8 cellular contexts compared by ENCODE assay signal in genomic region chr10:119872610-119872859, GRCh38. TPM values are rescaled to one million over a fixed set of nuclear protein-coding genes. Genes with fewer than 3 reads are reported as not detected.
DNase-seq lines count a peak whose midpoint lies in the region; ATAC-seq, FAIRE-seq and TF ChIP-seq lines count a peak whose summit lies in the region.

Gene MCMBP, minus strand, starts transcription at chr10:119872843. Its CDS starts 259 bp downstream, at chr10:119872584.

- H3F3A ChIP-seq in GM23338 (replicated peaks; ENCODE audit: low read depth), result no peaks in the 10 kb centered on the region; the same call in 1 of the 2 replicates

- H3K36me3 Mint-ChIP-seq in CD14-positive monocyte (peaks cover 3 to 6% of the 10 kb centered on the region in 2 donors), GM23338 (ENCODE audit: low read depth) (no peaks in the 10 kb centered on the region)
- H3K36me3 Mint-ChIP-seq in T-helper 1 cell treated with Interleukin-12 subunit alpha and Interleukin-12 subunit beta and Interleukin-4 antibody, amounts not matched to agents 30 μg/mL and 1 μg/mL, for 36 hours (ENCODE audit: low read depth), result peaks cover 2% of the 10 kb centered on the region

- H4K20me1 ChIP-seq in GM23338 (replicated peaks; ENCODE audit: insufficient read depth), result peaks cover 36% of the 10 kb centered on the region

- H3K27ac Mint-ChIP-seq in CD14-positive monocyte (peak within 1 kb of the TSS; percentile 91 to 99 (median 95)), GM23338 (peak within 1 kb of the TSS; percentile 86)
- H3K27ac Mint-ChIP-seq in T-helper 1 cell treated with Interleukin-12 subunit alpha and Interleukin-12 subunit beta and Interleukin-4 antibody, amounts not matched to agents 30 μg/mL and 1 μg/mL, for 36 hours, result peak within 1 kb of the TSS; percentile 61

- peak within 1 kb of the TSS; percentile 83 for H3K9ac ChIP-seq in parathyroid adenoma

- H3K4me2 ChIP-seq in GM23338 (peak within 1 kb of the TSS; percentile 97), parathyroid adenoma (ENCODE audit: low read length) (peak within 1 kb of the TSS; percentile 88)

- H3K4me3 ChIP-seq in GM23338 (peak within 1 kb of the TSS; percentile 88), parathyroid adenoma (ENCODE audit: low read depth, low read length) (peak within 1 kb of the TSS; percentile 73)

- H3K4me3 Mint-ChIP-seq in CD14-positive monocyte (peak within 1 kb of the TSS; percentile 87 to 95), GM23338 (peak within 1 kb of the TSS; percentile 95)
- peak within 1 kb of the TSS; percentile 71 for H3K4me3 Mint-ChIP-seq in T-helper 1 cell treated with Interleukin-12 subunit alpha and Interleukin-12 subunit beta and Interleukin-4 antibody, amounts not matched to agents 30 μg/mL and 1 μg/mL, for 36 hours

- H3K36me3 ChIP-seq in GM23338 (ENCODE audit: insufficient read depth) (no peaks in the 10 kb centered on the region), parathyroid adenoma (ENCODE audit: control insufficient read depth, insufficient read depth, low read length) (no peaks in the 10 kb centered on the region)

- TF ChIP-seq CTCF in CD14-positive monocyte (IDR thresholded peaks at IDR 0.05) (no peak), GM23338 (conservative IDR thresholded peaks at IDR 0.05; ENCODE audit: low read depth in 2 of 2) (no peak), parathyroid adenoma (IDR thresholded peaks at IDR 0.05) (no peak)

- no peaks in the 10 kb centered on the region for H3K27me3 ChIP-seq in GM23338 (ENCODE audit: insufficient read depth)
- no peaks in the 10 kb centered on the region for H3K27me3 ChIP-seq in parathyroid adenoma (ENCODE audit: control insufficient read depth, insufficient read depth, low read length)

- no peaks in the 10 kb centered on the region for H3K9me2 ChIP-seq in GM23338 (ENCODE audit: insufficient read depth)

- H3K79me2 ChIP-seq in GM23338 (replicated peaks; ENCODE audit: insufficient read depth), result peaks cover 46% of the 10 kb centered on the region
- peaks cover 29% of the 10 kb centered on the region for H3K79me2 ChIP-seq in parathyroid adenoma

- no peak for FAIRE-seq in frontal cortex (lab: Jason Lieb, UNC)

- H2AFZ ChIP-seq in GM23338, result peak within 1 kb of the TSS; percentile 100
- H2AFZ ChIP-seq in parathyroid adenoma, result peak within 1 kb of the TSS; percentile 99

- H3K9me3 Mint-ChIP-seq in CD14-positive monocyte (peaks cover 0 to 1% (median 0%) of the 10 kb centered on the region in 7 donors), GM23338 (no peaks in the 10 kb centered on the region)
- no peaks in the 10 kb centered on the region for H3K9me3 Mint-ChIP-seq in T-helper 1 cell treated with Interleukin-12 subunit alpha and Interleukin-12 subunit beta and Interleukin-4 antibody, amounts not matched to agents 30 μg/mL and 1 μg/mL, for 36 hours

- no peaks in the 10 kb centered on the region for H3K9me3 ChIP-seq in parathyroid adenoma (ENCODE audit: control insufficient read depth, low read length)

- peaks cover 52% of the 10 kb centered on the region for H3K4me1 Mint-ChIP-seq in CD14-positive monocyte
- peaks cover 31% of the 10 kb centered on the region for H3K4me1 Mint-ChIP-seq in GM23338
- H3K4me1 Mint-ChIP-seq in T-helper 1 cell treated with Interleukin-12 subunit alpha and Interleukin-12 subunit beta and Interleukin-4 antibody, amounts not matched to agents 30 μg/mL and 1 μg/mL, for 36 hours (ENCODE audit: low read depth), result peaks cover 29% of the 10 kb centered on the region

- DNase-seq in CD14-positive monocyte (ENCODE audit: low spot score), result no peak
- DNase-seq in GM23338 (ENCODE audit: low spot score), result no peak
- no peak for DNase-seq in frontal cortex (ENCODE audit: low spot score in 2 of 2)
- DNase-seq in stimulated activated CD4-positive, alpha-beta T cell treated with anti-CD3 and anti-CD28 coated beads, Interleukin-4, amount 100 ng/mL, for 1 hour, result no peak
- no peak for DNase-seq in NK-92 treated with Interleukin-12 subunit alpha and Interleukin-12 subunit beta, amount 100 ng/mL, for 24 hours (lab: John Stamatoyannopoulos, UW)
- DNase-seq in NCI-H1048 (lab: John Stamatoyannopoulos, UW), result no peak

- intact Hi-C loops in CD14-positive monocyte (cut with micrococcal nuclease), result loop anchor here (2.0 to 10.0 kb wide), 3 partner anchors 20 to 1528 kb away; partner anchors contain the start of genes TIAL1 (in 2 of the 2), FAM204A (in 1 of the 2) and SEC23IP (in 1 of the 2)

- peaks cover 20% of the 10 kb centered on the region for H3K4me1 ChIP-seq in GM23338 (ENCODE audit: insufficient read depth)
- peaks cover 4% of the 10 kb centered on the region for H3K4me1 ChIP-seq in parathyroid adenoma

- H3K27ac ChIP-seq in GM23338 (ENCODE audit: low read depth) (peak within 1 kb of the TSS; percentile 82; the same call in 1 of the 2 replicates), parathyroid adenoma (peak within 1 kb of the TSS; percentile 93)

- peak; percentile 5; the same call in 2 of the 3 replicates for ATAC-seq in GM23338

- H3K27me3 Mint-ChIP-seq in CD14-positive monocyte (ENCODE audit: low read depth in 3 of 3), result no peaks in the 10 kb centered on the region
- H3K27me3 Mint-ChIP-seq in GM23338 (ENCODE audit: insufficient read depth, low read depth, poor library complexity), result peaks cover 2% of the 10 kb centered on the region
- H3K27me3 Mint-ChIP-seq in T-helper 1 cell treated with Interleukin-12 subunit alpha and Interleukin-12 subunit beta and Interleukin-4 antibody, amounts not matched to agents 30 μg/mL and 1 μg/mL, for 36 hours (ENCODE audit: low read depth), result peaks cover 4% of the 10 kb centered on the region

TF ChIP-seq in GM23338, 12 proteins besides CTCF, POLR2A, EP300 and RAD21:
- no peak for TF ChIP-seq EZH2phosphoT487 (IDR thresholded peaks at IDR 0.05; ENCODE audit: unreplicated experiment)
- TF ChIP-seq REST (IDR thresholded peaks at IDR 0.05; ENCODE audit: unreplicated experiment), result no peak

RNA-seq across cellular contexts. Expression of gene MCMBP, which starts in this region (rescaled TPM):
- polyA plus RNA-seq in CD14-positive monocyte (10 to 100 TPM; 75.3 to 96.7 TPM), GM23338 (2016; fragmentation: Nextera tagmentation; extraction: Ambion mirVana) (30.9 and 31.7 TPM in 2 replicates)
- total RNA-seq in GM23338 (2014; rRNA removed; shearing (Covaris generic)), result 64.4 and 76.6 TPM in 2 replicates
- total RNA-seq in frontal cortex, result 57.9 TPM
